ENCODE assay signal across 20 cellular contexts in the genomic region with DNA sequence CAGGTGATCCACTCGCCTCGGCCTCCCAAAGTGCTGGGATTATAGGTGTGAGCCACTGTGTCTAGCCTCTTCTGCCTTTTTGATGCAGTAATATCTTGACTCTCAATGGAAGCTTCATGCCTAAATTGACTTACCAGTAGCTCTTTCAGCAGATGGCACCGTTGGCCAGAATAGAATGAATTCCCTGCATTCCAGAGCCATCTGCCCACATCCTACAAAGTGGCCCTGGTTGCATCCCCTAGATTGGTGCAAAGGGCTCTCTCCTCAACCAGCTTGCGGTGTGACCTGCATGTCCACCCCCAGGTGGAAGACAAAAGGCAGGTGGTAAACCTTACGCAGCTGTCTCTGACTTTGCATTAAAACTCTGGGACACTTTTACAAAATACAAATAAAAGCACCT. TPM values are rescaled to one million over a fixed set of nuclear protein-coding genes. Genes with fewer than 3 reads are reported as not detected.
"Had no signal": no experiment of that assay in that cellular context is flagged by ENCODE, and none has a peak within 500 bp of the region (broad histone marks: within the 10 kb centered on the region; RNA-seq: fewer than 3 reads in every experiment).

No MANE protein-coding gene starts in this region.

- H3K27ac Mint-ChIP-seq: activated naive CD4-positive, alpha-beta T cell treated with anti-CD3 and anti-CD28 coated beads for 36 hours; activated naive CD8-positive, alpha-beta T cell treated with anti-CD3 and anti-CD28 coated beads, Interleukin-2, amount 10 ng/mL, durations not matched to agents 7 days and 5 days; activated T-cell treated with anti-CD3 and anti-CD28 coated beads, Interleukin-2, amount 50 U/mL, for 72 hours; naive thymus-derived CD4-positive, alpha-beta T cell; stimulated activated naive CD8-positive, alpha-beta T cell treated with anti-CD3 and anti-CD28 coated beads, Interleukin-15, Interleukin-2, amounts not matched to agents 100 ng/mL and 50 ng/mL, for 24 hours; WTC11 had no signal

- H3K9me3 Mint-ChIP-seq: activated naive CD4-positive, alpha-beta T cell treated with anti-CD3 and anti-CD28 coated beads for 36 hours; activated naive CD8-positive, alpha-beta T cell treated with anti-CD3 and anti-CD28 coated beads, Interleukin-2, amount 10 ng/mL, durations not matched to agents 7 days and 5 days; activated T-cell treated with anti-CD3 and anti-CD28 coated beads, Interleukin-2, amount 50 U/mL, for 72 hours; neural crest cell; stimulated activated naive CD8-positive, alpha-beta T cell treated with anti-CD3 and anti-CD28 coated beads, Interleukin-15, Interleukin-2, amounts not matched to agents 100 ng/mL and 50 ng/mL, for 24 hours had no signal

- H3K9me3 ChIP-seq: heart left ventricle, mucosa of descending colon, tibial nerve, uterus had no signal

- H3K27ac ChIP-seq: coronary artery, epithelial cell of prostate, heart left ventricle, uterus had no signal

- DNase-seq: activated effector memory CD4-positive, alpha-beta T cell treated with Interleukin-2 at 50 U/mL for 16 hours; activated naive CD4-positive, alpha-beta T cell treated with anti-CD3 and anti-CD28 coated beads for 36 hours; activated naive CD8-positive, alpha-beta T cell treated with anti-CD3 and anti-CD28 coated beads, Interleukin-2, amount 10 ng/mL, durations not matched to agents 7 days and 5 days; activated T-cell treated with anti-CD3 and anti-CD28 coated beads, Interleukin-2, amount 50 U/mL, for 72 hours; amniotic stem cell; heart left ventricle; left colon; mucosa of descending colon; naive thymus-derived CD4-positive, alpha-beta T cell; occipital lobe; stimulated activated CD4-positive, alpha-beta T cell treated with anti-CD3 and anti-CD28 coated beads, Interleukin-4, amount 100 ng/mL, for 4 hours; substantia nigra; T1000; uterus had no signal

- H3K27me3 ChIP-seq: tibial nerve, uterus had no signal

- H3K4me1 Mint-ChIP-seq: activated naive CD8-positive, alpha-beta T cell treated with anti-CD3 and anti-CD28 coated beads, Interleukin-2, amount 10 ng/mL, durations not matched to agents 7 days and 5 days; neural crest cell; WTC11 had no signal

- H3K4me3 Mint-ChIP-seq: activated naive CD4-positive, alpha-beta T cell treated with anti-CD3 and anti-CD28 coated beads for 36 hours; activated naive CD8-positive, alpha-beta T cell treated with anti-CD3 and anti-CD28 coated beads, Interleukin-2, amount 10 ng/mL, durations not matched to agents 7 days and 5 days; activated T-cell treated with anti-CD3 and anti-CD28 coated beads, Interleukin-2, amount 50 U/mL, for 72 hours; naive thymus-derived CD4-positive, alpha-beta T cell; neural crest cell; stimulated activated naive CD8-positive, alpha-beta T cell treated with anti-CD3 and anti-CD28 coated beads, Interleukin-15, Interleukin-2, amounts not matched to agents 100 ng/mL and 50 ng/mL, for 24 hours; WTC11 had no signal

- H3K4me1 ChIP-seq: uterus had no signal

- H3K4me3 ChIP-seq: coronary artery, heart left ventricle, mucosa of descending colon, tibial nerve, uterus had no signal

- H3K36me3 ChIP-seq: heart left ventricle, tibial nerve, uterus had no signal

- H3K36me3 Mint-ChIP-seq: activated naive CD8-positive, alpha-beta T cell treated with anti-CD3 and anti-CD28 coated beads, Interleukin-2, amount 10 ng/mL, durations not matched to agents 7 days and 5 days; naive thymus-derived CD4-positive, alpha-beta T cell had no signal

- ATAC-seq: activated T-cell treated with anti-CD3 and anti-CD28 coated beads, Interleukin-2, amount 50 U/mL, for 72 hours; heart left ventricle; left colon; mucosa of descending colon; naive thymus-derived CD4-positive, alpha-beta T cell; WTC11 had no signal

RNA-seq across cellular contexts. Expression of a gene that starts 4.4 kb away (rescaled TPM):
- total RNA-seq: activated T-cell treated with anti-CD3 and anti-CD28 coated beads, Interleukin-2, amount 50 U/mL, for 72 hours had no signal
- polyA plus RNA-seq: naive thymus-derived CD4-positive, alpha-beta T cell had no signal
